Comparison of ENCODE assay signal across 8 cellular contexts in the genomic region with DNA sequence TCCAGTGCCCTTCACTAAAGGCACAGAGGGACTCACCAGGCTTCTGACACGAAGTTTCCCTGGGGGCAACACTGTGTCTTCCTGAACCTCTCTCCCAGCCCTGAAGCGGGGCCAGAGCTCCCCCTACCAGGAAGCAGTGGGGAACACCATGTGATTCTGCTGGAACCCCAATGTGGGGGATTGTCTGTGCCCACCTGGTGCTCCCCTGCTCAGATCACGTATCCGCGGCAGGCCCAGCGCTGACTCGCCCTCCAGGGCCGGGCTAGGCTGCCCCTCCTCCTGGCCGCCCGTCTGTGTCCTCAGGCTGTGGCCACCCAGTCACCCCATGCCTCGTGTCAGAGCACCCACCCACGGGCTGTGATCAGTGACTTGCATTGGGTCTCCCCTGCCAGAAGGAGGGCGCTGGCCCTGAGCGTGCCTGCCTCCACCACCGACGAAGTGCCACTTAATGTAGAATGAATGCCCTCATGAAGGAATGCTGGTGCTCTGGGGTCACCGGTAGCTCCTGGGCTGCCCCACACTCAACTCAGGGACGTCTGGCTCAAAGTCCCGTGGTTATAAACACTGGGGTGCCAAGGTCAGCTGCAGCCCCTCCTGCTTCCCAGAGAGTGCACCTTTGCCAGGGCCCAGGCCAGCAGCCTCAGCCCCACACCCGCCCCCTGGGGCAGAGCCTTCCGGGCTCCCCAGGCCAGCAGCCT. TPM values are rescaled to one million over a fixed set of nuclear protein-coding genes. Genes with fewer than 3 reads are reported as not detected.
DNase-seq lines count a peak whose midpoint lies in the region; ATAC-seq and TF ChIP-seq lines count a peak whose summit lies in the region.

No MANE protein-coding gene starts in this region.

- peak overlapping the region; percentile 97 for H3K14ac ChIP-seq in neuronal stem cell (ENCODE audit: low read length)

- in situ Hi-C loops in astrocyte of the spinal cord (cut with HindIII; ENCODE audit: low sequenced_read_pairs), result no loop called here

- no CpG with 5 or more reads among the region's 21 CpGs for WGBS in neuronal stem cell (ENCODE audit: extremely low coverage in 2 of 2, insufficient read length in 2 of 2, insufficient replicate concordance in 1 of 2), 2 donors

- H2BK5ac ChIP-seq in neuronal stem cell (ENCODE audit: low read length), result peak overlapping the region; percentile 35

- no peak for DNase-seq in GM06990 (ENCODE audit: extremely low read depth, insufficient read length)
- DNase-seq in NCI-H2171 (lab: John Stamatoyannopoulos, UW), result peak; percentile 53
- no peak for DNase-seq in astrocyte of the spinal cord (ENCODE audit: low read depth, low spot score)
- no peak for DNase-seq in neuronal stem cell (ENCODE audit: low spot score)
- no peak for DNase-seq in SW 1271 (lab: John Stamatoyannopoulos, UW)
- DNase-seq in COLO829 (ENCODE audit: low spot score), result no peak

- H2BK15ac ChIP-seq in neuronal stem cell (ENCODE audit: low read length), result peak overlapping the region; percentile 91

- no peak overlapping the region for H2BK120ac ChIP-seq in neuronal stem cell (ENCODE audit: low read depth, low read length)

- peaks cover 15 to 17% of the 10 kb centered on the region in 2 donors for H3K4me1 ChIP-seq in neuronal stem cell (ENCODE audit: control insufficient read depth in 2 of 2, insufficient read depth in 1 of 2, low read depth in 1 of 2, low read length in 2 of 2)

- ATAC-seq in GM19324 (IDR thresholded peaks at IDR 0.05; ENCODE audit: low FRiP score, unreplicated experiment) (no peak), HG02973 (IDR thresholded peaks at IDR 0.05; ENCODE audit: unreplicated experiment) (no peak)

- H3K4ac ChIP-seq in neuronal stem cell (ENCODE audit: low read length), result no peak overlapping the region

- H4K91ac ChIP-seq in neuronal stem cell (ENCODE audit: low read depth, low read length, poor library complexity), result peak overlapping the region; percentile 30

- H2AK5ac ChIP-seq in neuronal stem cell (ENCODE audit: low read depth, low read length), result peak overlapping the region; percentile 96

- H2BK12ac ChIP-seq in neuronal stem cell (ENCODE audit: low read length), result peak overlapping the region; percentile 63

- H4K8ac ChIP-seq in neuronal stem cell (ENCODE audit: low read depth, low read length), result no peak overlapping the region

- peak overlapping the region; percentile 80 for H3K18ac ChIP-seq in neuronal stem cell (ENCODE audit: low read length)

- no peak overlapping the region for H3K4me3 ChIP-seq in GM06990 (replicated peaks; ENCODE audit: low read depth, low read length)
- no peak overlapping the region for H3K4me3 ChIP-seq in astrocyte of the spinal cord (ENCODE audit: low read depth, low read length)
- H3K4me3 ChIP-seq in neuronal stem cell (ENCODE audit: low read length in 2 of 2), result no peak overlapping the region

- peak overlapping the region; percentile 81 for H3K9ac ChIP-seq in neuronal stem cell (ENCODE audit: low read depth, low read length, poor library complexity)

- no peaks in the 10 kb centered on the region for H3K79me1 ChIP-seq in neuronal stem cell (ENCODE audit: low read depth, low read length)

- TF ChIP-seq CTCF in GM06990 (IDR thresholded peaks at IDR 0.05; ENCODE audit: insufficient read depth, low read length, poor library complexity, severe bottlenecking) (peak; percentile 59), astrocyte of the spinal cord (IDR thresholded peaks at IDR 0.05; ENCODE audit: low read depth, low read length) (peak; percentile 65)

- H3K27me3 ChIP-seq in GM06990 (replicated peaks; ENCODE audit: control insufficient read depth, insufficient read depth, low read length) (no peaks in the 10 kb centered on the region; the same call in 1 of the 2 replicates), neuronal stem cell (ENCODE audit: control insufficient read depth in 3 of 3, insufficient read depth in 3 of 3, low read depth in 1 of 3, low read length in 3 of 3) (no peaks in the 10 kb centered on the region)

- H3K9me3 ChIP-seq in neuronal stem cell (replicated peaks in 1 of 2; ENCODE audit: control insufficient read depth in 2 of 2, insufficient read depth in 1 of 2, low read depth in 1 of 2, low read length in 2 of 2), result no peaks in the 10 kb centered on the region

- H3K27ac ChIP-seq in neuronal stem cell (replicated peaks; ENCODE audit: low read length), result no peak overlapping the region

- H3K4me2 ChIP-seq in neuronal stem cell (ENCODE audit: insufficient read depth, low read length, poor library complexity, severe bottlenecking), result no peak overlapping the region

- H3K36me3 ChIP-seq in GM06990 (ENCODE audit: control insufficient read depth, insufficient read depth, low read length) (no peaks in the 10 kb centered on the region), neuronal stem cell (replicated peaks in 1 of 2; ENCODE audit: control insufficient read depth in 2 of 2, insufficient read depth in 2 of 2, low read length in 2 of 2) (no peaks in the 10 kb centered on the region)

- H3K23ac ChIP-seq in neuronal stem cell (ENCODE audit: low read depth, low read length, poor library complexity), result peak overlapping the region; percentile 5

- H2AFZ ChIP-seq in neuronal stem cell (ENCODE audit: low read length), result no peak overlapping the region

RNA-seq across cellular contexts. Expression of a gene that starts 22.1 kb away (rescaled TPM):
- polyA plus RNA-seq in neuronal stem cell (2013, experiment 1 of 2), result 3.8 TPM
- polyA plus RNA-seq in neuronal stem cell (2013, experiment 2 of 2), result 3.7 TPM
